Comparison of ENCODE assay signal across 14 cellular contexts in the genomic region with DNA sequence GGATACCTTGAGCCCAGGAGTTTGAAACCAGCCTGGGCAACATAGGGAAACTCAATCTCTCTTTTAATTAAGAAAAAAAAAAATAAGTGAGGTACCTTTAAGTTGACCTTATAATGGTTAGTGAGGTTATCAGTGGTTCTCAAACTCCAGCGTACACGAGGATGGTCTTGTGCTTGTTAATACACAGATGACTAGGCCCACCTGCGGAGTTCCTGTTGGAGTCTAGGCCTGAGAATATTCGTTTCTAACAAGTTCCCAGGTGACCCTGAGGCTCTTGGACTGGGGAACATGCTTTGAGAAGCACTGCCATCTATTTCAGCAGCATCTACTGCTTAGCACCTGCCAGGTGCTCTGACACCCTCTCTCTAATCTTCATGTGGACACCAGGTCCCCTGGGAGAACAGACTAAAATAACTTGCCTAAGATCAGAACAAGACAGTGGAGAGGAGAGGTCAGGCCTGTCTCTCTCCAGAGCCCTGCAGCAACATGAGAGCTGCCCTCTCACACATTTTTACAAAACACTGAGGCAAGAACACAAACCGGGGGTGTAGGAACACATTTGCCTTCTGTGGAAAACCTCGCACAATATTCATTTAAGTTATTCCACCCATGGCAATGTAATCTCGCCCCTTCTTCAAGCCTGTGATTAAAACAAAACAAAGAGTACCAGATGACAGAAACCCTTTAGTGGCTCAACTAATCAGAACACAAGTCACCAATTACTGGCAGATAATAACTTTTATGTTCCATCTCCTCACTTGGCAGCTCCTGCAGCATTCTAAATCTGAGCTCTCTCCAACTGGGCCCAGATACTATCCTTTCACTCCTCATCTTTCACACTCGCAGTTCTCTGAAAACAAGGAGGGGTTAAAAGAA. TPM values are rescaled to one million over a fixed set of nuclear protein-coding genes. Genes with fewer than 3 reads are reported as not detected.
A peak's percentile ranks its signal among the peaks of the same experiment; 100 is the strongest.
DNase-seq lines count a peak whose midpoint lies in the region; ATAC-seq and TF ChIP-seq lines count a peak whose summit lies in the region.
"Had no signal": no experiment of that assay in that cellular context is flagged by ENCODE, and none has a peak within 500 bp of the region (broad histone marks: within the 10 kb centered on the region; RNA-seq: fewer than 3 reads in every experiment).

No MANE protein-coding gene starts in this region.

- H2AFZ ChIP-seq in OCI-LY7 (ENCODE audit: low read length): no peak overlapping the region

- BruUV-seq in OCI-LY7 (replicated peaks; lab: Mats Ljungman, UMichigan): no TSS peak

- DNase-seq in NCI-H1417 (lab: John Stamatoyannopoulos, UW) (peak; percentile 16 to 80 (median 78)), NCI-H1417 treated with DMSO at 0.1 percent for 48 hours (lab: John Stamatoyannopoulos, UW) (no peak), OCI-LY7 (ENCODE audit: low spot score) (peak; percentile 48), HK-2 (ENCODE audit: unreplicated experiment) (no peak), cerebellar cortex (ENCODE audit: low spot score) (no peak)
- DNase-seq: activated CD8-positive, alpha-beta T cell treated with anti-CD3 and anti-CD28 coated beads, Interleukin-2, amount 10 ng/mL, durations not matched to agents 7 days and 5 days; HFFc6; stimulated activated CD4-positive, alpha-beta T cell treated with anti-CD3 and anti-CD28 coated beads, Interleukin-4, amount 100 ng/mL, for 4 hours had no signal

- H3K27ac ChIP-seq in OCI-LY7 (ENCODE audit: low read depth, low read length, poor library complexity, severe bottlenecking) (no peak overlapping the region), iPS-18a (ENCODE audit: low read length) (peak overlapping the region; percentile 55), stomach smooth muscle (ENCODE audit: low read length) (peak overlapping the region; percentile 25)

- no peak overlapping the region for H3K4me2 ChIP-seq in OCI-LY7 (ENCODE audit: low read length)
- H3K4me2 ChIP-seq: A549 had no signal

- POLR2A ChIA-PET in OCI-LY7 (lab: Charles Lee): interaction anchor here (0.6 to 0.7 kb wide), 2 partner anchors 65 to 1467 kb away, joined by 3 to 4 read pairs; no protein-coding TSS in a partner anchor

- no peak for ATAC-seq in activated CD4-positive, CD25-positive, alpha-beta regulatory T cell treated with anti-CD3 and anti-CD28 coated beads, Interleukin-2, amount 50 U/mL, for 24 hours
- ATAC-seq: A549; activated CD8-positive, alpha-beta T cell treated with anti-CD3 and anti-CD28 coated beads, Interleukin-2, amount 10 ng/mL, durations not matched to agents 7 days and 5 days; GM12878; left lobe of liver had no signal

- H4K20me1 ChIP-seq in OCI-LY7 (ENCODE audit: insufficient read depth, low read length): no peaks in the 10 kb centered on the region

- H3K27me3 ChIP-seq in iPS-18a (ENCODE audit: control insufficient read depth, insufficient read depth, low read length): no peaks in the 10 kb centered on the region
- no peaks in the 10 kb centered on the region for H3K27me3 ChIP-seq in stomach smooth muscle (ENCODE audit: control insufficient read depth in 1 of 2, insufficient read depth in 2 of 2, low read length in 2 of 2)

- H3K9ac ChIP-seq in iPS-18a (ENCODE audit: low read length) (no peak overlapping the region), stomach smooth muscle (ENCODE audit: low read length in 2 of 2) (peak overlapping the region in 1 of 2 donors; percentile 3)

- no peaks in the 10 kb centered on the region for H3K9me2 ChIP-seq in OCI-LY7 (ENCODE audit: insufficient read depth, low read length)

- H3K9me3 ChIP-seq in OCI-LY7 (ENCODE audit: low read length) (no peaks in the 10 kb centered on the region), iPS-18a (ENCODE audit: control insufficient read depth, low read depth, low read length) (no peaks in the 10 kb centered on the region), stomach smooth muscle (ENCODE audit: control insufficient read depth in 2 of 2, low read length in 2 of 2) (no peaks in the 10 kb centered on the region)
- H3K9me3 ChIP-seq: A549 had no signal

- no peaks in the 10 kb centered on the region for H3K36me3 ChIP-seq in OCI-LY7 (ENCODE audit: insufficient read depth, low read length)
- H3K36me3 ChIP-seq in iPS-18a (ENCODE audit: control insufficient read depth, low read depth, low read length): peaks cover 16% of the 10 kb centered on the region
- no peaks in the 10 kb centered on the region for H3K36me3 ChIP-seq in stomach smooth muscle (ENCODE audit: control insufficient read depth in 2 of 2, insufficient read depth in 2 of 2, low read length in 2 of 2)

- no peak overlapping the region for H3K4me3 ChIP-seq in OCI-LY7 (ENCODE audit: low read depth, low read length, poor library complexity, severe bottlenecking)
- peak overlapping the region; percentile 1 for H3K4me3 ChIP-seq in iPS-18a (ENCODE audit: low read length)
- H3K4me3 ChIP-seq in stomach smooth muscle (ENCODE audit: low read length in 2 of 2): peak overlapping the region; percentile 29 to 58
- H3K4me3 ChIP-seq: A549, GM12878 had no signal

- CTCF ChIA-PET in OCI-LY7 (lab: Charles Lee; ENCODE audit: unreplicated experiment): no interaction called here

- no peak for TF ChIP-seq CTCF in OCI-LY7 (conservative IDR thresholded peaks at IDR 0.05; ENCODE audit: low read length)

- no peaks in the 10 kb centered on the region for H3K4me1 ChIP-seq in OCI-LY7 (ENCODE audit: insufficient read depth, low read length, poor library complexity, severe bottlenecking)
- peaks cover 48% of the 10 kb centered on the region for H3K4me1 ChIP-seq in iPS-18a (ENCODE audit: control insufficient read depth, low read depth, low read length)
- H3K4me1 ChIP-seq in stomach smooth muscle (ENCODE audit: control insufficient read depth, insufficient read depth, low read length): peaks cover 46% of the 10 kb centered on the region

- H3K79me2 ChIP-seq in OCI-LY7 (ENCODE audit: insufficient read depth, low read depth, low read length): no peaks in the 10 kb centered on the region

- intact Hi-C loops in OCI-LY7 (cut with micrococcal nuclease; ENCODE audit: unreplicated experiment): no loop called here

RNA-seq across cellular contexts. Expression of gene TLE1, which starts 24.5 kb away (rescaled TPM):
- total RNA-seq in OCI-LY7 (2014; rRNA removed; shearing (Covaris generic)): 0.13 TPM in 1 of 2 replicates, not detected in the other
- not detected in 2 replicates for total RNA-seq in OCI-LY7 (2022)

Comparison
In these comparisons a context has a peak if more than half of its experiments do, and no peak if none do; other contexts are left out.
1. DNase-seq: peak in NCI-H1417 (3 of 3) and OCI-LY7 (single experiment); none in NCI-H1417 treated with DMSO at 0.1 percent for 48 hours (single experiment), HK-2 (single experiment) and cerebellar cortex (single experiment).